18 cellular contexts compared by ENCODE assay signal in genomic region chr7:66883716-66884115, GRCh38. TPM values are rescaled to one million over a fixed set of nuclear protein-coding genes. Genes with fewer than 3 reads are reported as not detected.
DNase-seq lines count a peak whose midpoint lies in the region; ATAC-seq, FAIRE-seq and TF ChIP-seq lines count a peak whose summit lies in the region.
"Had no signal": no experiment of that assay in that cellular context is flagged by ENCODE, and none has a peak within 500 bp of the region (broad histone marks: within the 10 kb centered on the region; RNA-seq: fewer than 3 reads in every experiment).

No MANE protein-coding gene starts in this region.

- intact Hi-C loops in Right ventricle myocardium inferior (cut with DNase I) (no loop called here), left ventricle myocardium inferior (cut with micrococcal nuclease) (no loop called here)

- H2AFZ ChIP-seq in ACC112 (ENCODE audit: low read length, unreplicated experiment), result no peak overlapping the region

- H3K27me3 ChIP-seq in ACC112 (ENCODE audit: insufficient read depth, low read length) (no peaks in the 10 kb centered on the region), left ventricle myocardium inferior (ENCODE audit: low read depth) (no peaks in the 10 kb centered on the region)
- H3K27me3 ChIP-seq: gastroesophageal sphincter, Peyer's patch had no signal

- H3K4me3 ChIP-seq in ACC112 (ENCODE audit: low read depth, low read length) (no peak overlapping the region), epithelial cell of proximal tubule (ENCODE audit: low read depth, low read length) (no peak overlapping the region), left ventricle myocardium inferior (no peak overlapping the region)
- H3K4me3 ChIP-seq: gastroesophageal sphincter, Peyer's patch, smooth muscle cell had no signal

- DNase-seq in AG08396 (ENCODE audit: low spot score) (peak; percentile 44), RCC 7860 (ENCODE audit: low spot score) (peak; percentile 79), epithelial cell of proximal tubule (ENCODE audit: low read depth) (peak; percentile 7), T1000 (lab: John Stamatoyannopoulos, UW) (no peak), Right ventricle myocardium inferior (ENCODE audit: missing footprints) (no peak), cerebellum (ENCODE audit: low spot score) (no peak), left ventricle myocardium inferior (no peak)
- DNase-seq: cerebellar nuclear complex; DMS53; endodermal cell; NCI-H1092; Peyer's patch; posterior cingulate gyrus; stimulated activated naive CD4-positive, alpha-beta T cell; WERI-Rb-1 had no signal

- no peak for ATAC-seq in Right ventricle myocardium inferior
- ATAC-seq: gastroesophageal sphincter had no signal

- FAIRE-seq in RCC 7860 (lab: Jason Lieb, UNC), result peak; percentile 36

- H3K36me3 ChIP-seq in ACC112 (ENCODE audit: insufficient read depth, low read length) (0 out of 2 replicates have a peak, but pooled peaks cover 3% of the 10 kb centered on the region), left ventricle myocardium inferior (peaks cover 26% of the 10 kb centered on the region)
- H3K36me3 ChIP-seq: Peyer's patch, WERI-Rb-1 had no signal

- no peaks in the 10 kb centered on the region for H3K79me2 ChIP-seq in ACC112 (ENCODE audit: control insufficient read depth, insufficient read depth, low read length, unreplicated experiment)

- TF ChIP-seq CTCF in epithelial cell of proximal tubule (conservative IDR thresholded peaks at IDR 0.05; ENCODE audit: low read depth, low read length) (no peak), left ventricle myocardium inferior (IDR thresholded peaks at IDR 0.05; ENCODE audit: borderline replicate concordance) (no peak)

- H3K27ac ChIP-seq in ACC112 (ENCODE audit: low read depth, low read length) (peak overlapping the region; percentile 55), left ventricle myocardium inferior (replicated peaks) (no peak overlapping the region)
- H3K27ac ChIP-seq: gastroesophageal sphincter, Peyer's patch, WERI-Rb-1 had no signal

- H3K4me1 ChIP-seq in ACC112 (ENCODE audit: control insufficient read depth, insufficient read depth, low read length, unreplicated experiment) (peaks cover 10% of the 10 kb centered on the region), left ventricle myocardium inferior (no peaks in the 10 kb centered on the region)
- H3K4me1 ChIP-seq: gastroesophageal sphincter, Peyer's patch had no signal

- H3K9me3 ChIP-seq in left ventricle myocardium inferior (replicated peaks), result no peaks in the 10 kb centered on the region
- H3K9me3 ChIP-seq: gastroesophageal sphincter, Peyer's patch had no signal

RNA-seq across cellular contexts. Expression of gene TMEM248, which starts 37.3 kb away (rescaled TPM):
- total RNA-seq in epithelial cell of proximal tubule (58.6 and 96.4 TPM in 2 replicates), Right ventricle myocardium inferior (45.9 TPM), cerebellum (50.7 TPM), left ventricle myocardium inferior (41.4 TPM)

Comparison
In these comparisons a context has a peak if more than half of its experiments do, and no peak if none do; other contexts are left out.
1. DNase-seq: peak in AG08396 (single experiment), RCC 7860 (single experiment) and epithelial cell of proximal tubule (single experiment); none in T1000 (single experiment), Right ventricle myocardium inferior (single experiment), cerebellum (single experiment) and left ventricle myocardium inferior (single experiment).